In the genomic region with DNA sequence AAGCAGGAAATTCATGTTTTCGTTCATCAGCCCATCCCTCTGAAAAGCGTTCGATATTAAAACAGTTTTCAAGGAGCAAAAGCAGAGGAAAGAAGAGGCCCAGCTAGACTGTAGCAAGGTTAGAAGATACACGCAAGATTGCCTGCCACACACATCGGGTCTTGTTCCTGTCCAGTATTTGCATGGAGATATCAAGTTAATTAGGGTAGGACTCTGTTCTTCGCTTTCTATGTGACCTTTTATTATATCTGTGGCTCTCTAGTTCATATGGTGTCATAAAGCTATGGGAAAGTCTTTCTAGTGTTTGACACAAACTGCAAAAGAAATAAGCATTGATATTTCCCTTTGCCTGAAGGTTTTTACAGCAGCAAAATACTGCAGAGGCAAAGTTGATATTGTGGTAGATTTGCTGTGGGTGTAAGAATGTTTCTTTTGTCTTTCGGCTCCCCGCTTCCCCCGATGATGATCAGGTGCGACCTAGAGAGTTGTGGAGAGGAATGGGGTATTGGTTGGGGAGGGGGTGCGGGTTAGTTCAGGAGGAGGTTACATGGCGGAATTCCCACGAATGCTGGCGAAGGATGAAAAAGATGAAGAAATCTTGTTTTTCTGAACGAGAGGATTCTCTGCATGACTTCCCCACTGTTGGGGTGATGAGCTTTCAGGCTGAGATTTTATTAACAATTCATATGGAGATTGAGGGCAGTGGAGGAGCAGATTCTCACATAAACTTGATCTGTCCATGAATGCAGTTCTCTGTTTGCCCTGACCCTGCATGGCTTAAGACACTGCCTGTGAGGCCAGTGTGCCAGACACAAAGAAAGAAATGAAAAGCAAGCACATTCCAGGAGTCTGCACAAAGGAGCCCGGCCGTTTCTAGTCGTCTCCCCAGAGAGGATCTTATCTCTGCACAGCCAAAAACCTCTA, we compare ENCODE assay signal across 9 cellular contexts.
DNase-seq lines count a peak whose midpoint lies in the region; ATAC-seq and TF ChIP-seq lines count a peak whose summit lies in the region.
"Had no signal": no experiment of that assay in that cellular context is flagged by ENCODE, and none has a peak within 500 bp of the region (broad histone marks: within the 10 kb centered on the region; RNA-seq: fewer than 3 reads in every experiment).

No MANE protein-coding gene starts in this region.

- CTCF ChIA-PET in CD4-positive, alpha-beta memory T cell (lab: Charles Lee; ENCODE audit: partially characterized antibody), result no interaction called here

- H3K4me1 ChIP-seq in NT2/D1 (ENCODE audit: insufficient read depth, insufficient read length) (peaks cover 3% of the 10 kb centered on the region), upper lobe of right lung (no peaks in the 10 kb centered on the region)
- no peaks in the 10 kb centered on the region for H3K4me1 ChIP-seq in CD4-positive, alpha-beta memory T cell (ENCODE audit: insufficient read depth, low read length)

- H3K36me3 ChIP-seq in NT2/D1 (ENCODE audit: insufficient read depth, insufficient read length, low read length) (no peaks in the 10 kb centered on the region), upper lobe of right lung (no peaks in the 10 kb centered on the region)
- H3K36me3 ChIP-seq in CD4-positive, alpha-beta memory T cell (ENCODE audit: insufficient read depth, low read length), result no peaks in the 10 kb centered on the region

- H3K27me3 ChIP-seq in NT2/D1 (ENCODE audit: insufficient read depth, insufficient read length) (no peaks in the 10 kb centered on the region), upper lobe of right lung (no peaks in the 10 kb centered on the region)
- no peaks in the 10 kb centered on the region for H3K27me3 ChIP-seq in CD4-positive, alpha-beta memory T cell (ENCODE audit: insufficient read depth, low read length)

- no peaks in the 10 kb centered on the region for H3K4me1 Mint-ChIP-seq in CD4-positive, alpha-beta memory T cell

- peak; percentile 90 for DNase-seq in NT2/D1 (ENCODE audit: low read depth, low spot score)
- peak; percentile 78 for DNase-seq in fibroblast of gingiva (ENCODE audit: low read depth)
- DNase-seq in myocyte (ENCODE audit: low read depth), result peak; percentile 45
- no peak for DNase-seq in upper lobe of right lung
- no peak for DNase-seq in activated gamma-delta T cell treated with Interleukin-2 at 50 U/mL for 16 hours
- DNase-seq in GM10266 (ENCODE audit: extremely low spot score), result no peak
- no peak for DNase-seq in CD4-positive, alpha-beta memory T cell
- DNase-seq in NCI-H524 treated with DMSO at 0.1 percent for 48 hours (lab: John Stamatoyannopoulos, UW), result no peak
- DNase-seq: activated CD4-positive, alpha-beta memory T cell treated with anti-CD3 and anti-CD28 coated beads for 36 hours had no signal

- H3K27ac Mint-ChIP-seq in CD4-positive, alpha-beta memory T cell, result no peak overlapping the region
- H3K27ac Mint-ChIP-seq: activated CD4-positive, alpha-beta memory T cell treated with anti-CD3 and anti-CD28 coated beads for 36 hours had no signal

- no peaks in the 10 kb centered on the region for H3K27me3 Mint-ChIP-seq in CD4-positive, alpha-beta memory T cell
- H3K27me3 Mint-ChIP-seq: activated CD4-positive, alpha-beta memory T cell treated with anti-CD3 and anti-CD28 coated beads for 36 hours had no signal

- peak overlapping the region; percentile 52 for H3K27ac ChIP-seq in upper lobe of right lung
- H3K27ac ChIP-seq in CD4-positive, alpha-beta memory T cell (ENCODE audit: low read depth, low read length), result no peak overlapping the region

- H3K9me3 ChIP-seq in NT2/D1 (ENCODE audit: insufficient read depth, low read length) (no peaks in the 10 kb centered on the region), upper lobe of right lung (no peaks in the 10 kb centered on the region)
- no peaks in the 10 kb centered on the region for H3K9me3 ChIP-seq in CD4-positive, alpha-beta memory T cell (ENCODE audit: control insufficient read depth in 1 of 2, low read length in 2 of 2)

- H3K9ac ChIP-seq in NT2/D1 (ENCODE audit: insufficient read length, low read depth), result no peak overlapping the region

- POLR2A ChIA-PET in CD4-positive, alpha-beta memory T cell (lab: Charles Lee; ENCODE audit: partially characterized antibody), result no interaction called here

- TF ChIP-seq CTCF in upper lobe of right lung (IDR thresholded peaks at IDR 0.05), result no peak
- no peak for TF ChIP-seq CTCF in GM10266 (IDR thresholded peaks at IDR 0.05; ENCODE audit: control insufficient read depth, insufficient read depth, low read depth, missing control alignments)

- H3K4me3 Mint-ChIP-seq in CD4-positive, alpha-beta memory T cell, result no peak overlapping the region
- H3K4me3 Mint-ChIP-seq: activated CD4-positive, alpha-beta memory T cell treated with anti-CD3 and anti-CD28 coated beads for 36 hours had no signal

- H3K36me3 Mint-ChIP-seq in CD4-positive, alpha-beta memory T cell, result no peaks in the 10 kb centered on the region
- H3K36me3 Mint-ChIP-seq: activated CD4-positive, alpha-beta memory T cell treated with anti-CD3 and anti-CD28 coated beads for 36 hours had no signal

- peak; percentile 31 for ATAC-seq in upper lobe of right lung

- intact Hi-C loops in upper lobe of right lung (cut with DNase I), result no loop called here
- intact Hi-C loops in CD4-positive, alpha-beta memory T cell (cut with micrococcal nuclease), result no loop called here

- H3K4me3 ChIP-seq in NT2/D1 (ENCODE audit: insufficient read length, low read depth) (no peak overlapping the region), upper lobe of right lung (peak overlapping the region; percentile 17)
- no peak overlapping the region for H3K4me3 ChIP-seq in CD4-positive, alpha-beta memory T cell (ENCODE audit: low read length in 2 of 2)

- no peaks in the 10 kb centered on the region for H3K9me3 Mint-ChIP-seq in CD4-positive, alpha-beta memory T cell
- H3K9me3 Mint-ChIP-seq: activated CD4-positive, alpha-beta memory T cell treated with anti-CD3 and anti-CD28 coated beads for 36 hours had no signal

Comparison
In these comparisons a context has a peak if more than half of its experiments do, and no peak if none do; other contexts are left out.
1. DNase-seq: peak in NT2/D1 (single experiment), fibroblast of gingiva (single experiment) and myocyte (single experiment); none in upper lobe of right lung (single experiment), activated gamma-delta T cell treated with Interleukin-2 at 50 U/mL for 16 hours (single experiment), GM10266 (single experiment), CD4-positive, alpha-beta memory T cell (0 of 5) and NCI-H524 treated with DMSO at 0.1 percent for 48 hours (single experiment).